Comparison of ENCODE assay signal across 31 cellular contexts in the genomic region with DNA sequence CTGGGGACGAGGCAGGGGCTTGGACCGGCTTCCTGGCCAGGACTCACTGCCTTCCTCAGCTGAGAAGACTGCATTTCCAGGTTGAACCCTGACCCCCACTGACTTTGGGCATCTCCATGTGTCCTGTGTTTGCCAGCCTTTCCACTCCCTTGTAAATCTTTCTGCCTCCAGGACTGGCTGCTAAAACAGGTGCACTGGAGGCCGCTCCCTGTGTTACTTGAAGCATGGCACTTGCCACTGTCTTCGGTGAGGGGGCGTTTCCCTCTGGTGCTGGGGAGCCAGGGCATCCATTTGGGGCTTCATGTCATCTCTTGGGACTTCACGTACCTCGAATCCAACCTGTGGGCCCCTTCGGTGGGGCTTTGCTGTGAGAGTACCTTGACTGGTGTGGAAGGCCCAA. TPM values are rescaled to one million over a fixed set of nuclear protein-coding genes. Genes with fewer than 3 reads are reported as not detected.
DNase-seq lines count a peak whose midpoint lies in the region; ATAC-seq and TF ChIP-seq lines count a peak whose summit lies in the region.
"Had no signal": no experiment of that assay in that cellular context is flagged by ENCODE, and none has a peak within 500 bp of the region (broad histone marks: within the 10 kb centered on the region; RNA-seq: fewer than 3 reads in every experiment).

No MANE protein-coding gene starts in this region.

- no peak for ATAC-seq in Right ventricle myocardium superior (ENCODE audit: poor library complexity)
- no peak for ATAC-seq in left cardiac atrium
- ATAC-seq in central memory CD8-positive, alpha-beta T cell (replicated peaks; ENCODE audit: extremely low read depth, poor library complexity, severe bottlenecking): no peak
- peak; percentile 42 for ATAC-seq in mucosa of descending colon
- no peak for ATAC-seq in upper lobe of right lung
- ATAC-seq in HG02623 (IDR thresholded peaks at IDR 0.05; ENCODE audit: unreplicated experiment): no peak
- ATAC-seq: esophagus mucosa, HepG2, left lung, T-cell had no signal

- intact Hi-C loops in Right ventricle myocardium superior (cut with DNase I) (no loop called here), left cardiac atrium (cut with DNase I) (loop anchor here in 1 of 2 donors (10.0 kb wide), 1 partner anchor 210 kb away; no protein-coding TSS in a partner anchor), mucosa of descending colon (cut with DNase I, micrococcal nuclease) (loop anchor here in 1 of 2 donors (10.0 kb wide), 1 partner anchor 200 kb away; no protein-coding TSS in a partner anchor), upper lobe of right lung (cut with DNase I) (no loop called here)
- intact Hi-C loops in CD4-positive, alpha-beta memory T cell (cut with micrococcal nuclease): no loop called here

- POLR2A ChIA-PET in CD4-positive, alpha-beta memory T cell (lab: Charles Lee; ENCODE audit: partially characterized antibody): interaction anchor here (9.6 kb wide), 1 partner anchor 16 kb away, joined by 150 read pairs; no protein-coding TSS in a partner anchor

- H3K27ac ChIP-seq in upper lobe of right lung: peak overlapping the region; percentile 30
- no peak overlapping the region for H3K27ac ChIP-seq in CD4-positive, alpha-beta memory T cell (ENCODE audit: low read depth, low read length)
- H3K27ac ChIP-seq: C4-2B, HL-60, PC-9 had no signal

- H3K36me3 ChIP-seq in mucosa of descending colon (ENCODE audit: low read depth) (no peaks in the 10 kb centered on the region), upper lobe of right lung (peaks cover 9% of the 10 kb centered on the region)
- H3K36me3 ChIP-seq in CD4-positive, alpha-beta memory T cell (ENCODE audit: insufficient read depth, low read length): peaks cover 5% of the 10 kb centered on the region

- no peaks in the 10 kb centered on the region for H3K27me3 Mint-ChIP-seq in central memory CD8-positive, alpha-beta T cell
- H3K27me3 Mint-ChIP-seq in CD4-positive, alpha-beta memory T cell: no peaks in the 10 kb centered on the region
- H3K27me3 Mint-ChIP-seq: T-cell had no signal

- no peaks in the 10 kb centered on the region for H3K27me3 ChIP-seq in upper lobe of right lung
- H3K27me3 ChIP-seq in CD4-positive, alpha-beta memory T cell (ENCODE audit: insufficient read depth, low read length): no peaks in the 10 kb centered on the region
- H3K27me3 ChIP-seq: adrenal gland, left lung had no signal

- no peaks in the 10 kb centered on the region for H3K9me3 ChIP-seq in mucosa of descending colon
- H3K9me3 ChIP-seq in upper lobe of right lung: no peaks in the 10 kb centered on the region
- H3K9me3 ChIP-seq in CD4-positive, alpha-beta memory T cell (ENCODE audit: control insufficient read depth in 1 of 2, low read length in 2 of 2): no peaks in the 10 kb centered on the region
- H3K9me3 ChIP-seq: adrenal gland, left lung had no signal

- TF ChIP-seq CTCF in mucosa of descending colon (IDR thresholded peaks at IDR 0.05) (no peak), upper lobe of right lung (IDR thresholded peaks at IDR 0.05) (no peak)

- H3K4me3 Mint-ChIP-seq in central memory CD8-positive, alpha-beta T cell: peak overlapping the region; percentile 20
- no peak overlapping the region for H3K4me3 Mint-ChIP-seq in CD4-positive, alpha-beta memory T cell
- H3K4me3 Mint-ChIP-seq: brain, T-cell had no signal

- H3K4me3 ChIP-seq in mucosa of descending colon (no peak overlapping the region), upper lobe of right lung (no peak overlapping the region)
- H3K4me3 ChIP-seq in CD4-positive, alpha-beta memory T cell (ENCODE audit: low read length in 2 of 2): no peak overlapping the region
- H3K4me3 ChIP-seq: adrenal gland, left lung, PC-9 had no signal

- H3K27ac Mint-ChIP-seq in central memory CD8-positive, alpha-beta T cell (ENCODE audit: low read depth): peak overlapping the region; percentile 51
- H3K27ac Mint-ChIP-seq in CD4-positive, alpha-beta memory T cell: peak overlapping the region in 1 of 7 donors; percentile 4
- H3K27ac Mint-ChIP-seq: brain, progenitor cell of endocrine pancreas had no signal

- CTCF ChIA-PET in CD4-positive, alpha-beta memory T cell (lab: Charles Lee; ENCODE audit: partially characterized antibody): interaction anchor here (1.0 to 6.9 kb wide), 8 partner anchors 7 to 114 kb away, joined by 3 to 48 read pairs (median 14); a partner anchor contains a TSS

- H3K36me3 Mint-ChIP-seq in central memory CD8-positive, alpha-beta T cell (ENCODE audit: insufficient read depth): peaks cover 23% of the 10 kb centered on the region
- H3K36me3 Mint-ChIP-seq in CD4-positive, alpha-beta memory T cell: peaks cover 5 to 16% of the 10 kb centered on the region in 2 donors

- no peaks in the 10 kb centered on the region for H3K9me3 Mint-ChIP-seq in central memory CD8-positive, alpha-beta T cell
- no peaks in the 10 kb centered on the region for H3K9me3 Mint-ChIP-seq in CD4-positive, alpha-beta memory T cell
- H3K9me3 Mint-ChIP-seq: brain, T-cell had no signal

- peaks cover 32% of the 10 kb centered on the region for H3K4me1 Mint-ChIP-seq in central memory CD8-positive, alpha-beta T cell
- peaks cover 12 to 32% (median 22%) of the 10 kb centered on the region in 4 donors for H3K4me1 Mint-ChIP-seq in CD4-positive, alpha-beta memory T cell
- H3K4me1 Mint-ChIP-seq: brain had no signal

- DNase-seq in Right ventricle myocardium superior (peak; percentile 36), left cardiac atrium (no peak), mucosa of descending colon (peak; percentile 49 to 67 (median 53)), upper lobe of right lung (no peak), NCI-H82 treated with DMSO at 0.1 percent for 48 hours (lab: John Stamatoyannopoulos, UW; ENCODE audit: unreplicated experiment) (no peak)
- DNase-seq in central memory CD8-positive, alpha-beta T cell (ENCODE audit: low spot score in 2 of 2): no peak
- DNase-seq in CD4-positive, alpha-beta memory T cell: no peak
- DNase-seq: activated CD4-positive, alpha-beta T cell treated with anti-CD3 and anti-CD28 coated beads, Interleukin-2, amount 50 U/mL, for 4 hours; activated CD4-positive, CD25-positive, alpha-beta regulatory T cell; activated CD8-positive, alpha-beta memory T cell treated with anti-CD3 and anti-CD28 coated beads, Interleukin-2, amount 50 U/mL, for 48 hours; activated effector memory CD4-positive, alpha-beta T cell treated with Interleukin-2 at 50 U/mL for 16 hours; DMS 273 treated with DMSO at 0.1 percent for 48 hours; effector memory CD4-positive, alpha-beta T cell; foreskin melanocyte; HCEC 1CT; NCI-H1105; NCI-H2081; PC-9; SIG-M5; T-cell had no signal

- H3K4me1 ChIP-seq in mucosa of descending colon (ENCODE audit: low read depth) (peaks cover 35% of the 10 kb centered on the region), upper lobe of right lung (peaks cover 5% of the 10 kb centered on the region)
- H3K4me1 ChIP-seq in CD4-positive, alpha-beta memory T cell (ENCODE audit: insufficient read depth, low read length): peaks cover 21% of the 10 kb centered on the region

RNA-seq across cellular contexts. Expression of a gene that starts 6.7 kb away (rescaled TPM):
- total RNA-seq in Right ventricle myocardium superior (91.5 TPM), left cardiac atrium (100 to 1,000 TPM in 1 of 2 donors, 10 to 100 TPM in 1; 78.6 to 101 TPM), mucosa of descending colon (10 to 100 TPM; 29.5 to 85.5 (median 36.8) TPM), upper lobe of right lung (13.4 TPM)
- 10 to 100 TPM; 76.0 to 79.6 TPM for total RNA-seq in CD4-positive, alpha-beta memory T cell
- polyA plus RNA-seq in CD4-positive, alpha-beta memory T cell: 10 to 100 TPM; 33.1 to 97.8 TPM

RNA-seq across cellular contexts. Expression of a gene that starts 33.4 kb away (rescaled TPM):
- total RNA-seq in Right ventricle myocardium superior: 13.2 TPM
- total RNA-seq in left cardiac atrium: 10 to 100 TPM; 14.3 to 14.5 TPM
- 10 to 100 TPM; 17.6 to 21.0 (median 19.9) TPM for total RNA-seq in mucosa of descending colon
- total RNA-seq in upper lobe of right lung: 14.9 TPM
- 10 to 100 TPM; 30.9 to 33.8 TPM for total RNA-seq in CD4-positive, alpha-beta memory T cell
- 10 to 100 TPM; 31.7 to 43.9 TPM for polyA plus RNA-seq in CD4-positive, alpha-beta memory T cell

RNA-seq across cellular contexts. Expression of a gene that starts 54.9 kb away (rescaled TPM):
- total RNA-seq in Right ventricle myocardium superior: not detected
- total RNA-seq in left cardiac atrium: not detected
- not detected for total RNA-seq in mucosa of descending colon
- not detected for total RNA-seq in upper lobe of right lung
- not detected for total RNA-seq in CD4-positive, alpha-beta memory T cell
- polyA plus RNA-seq in CD4-positive, alpha-beta memory T cell: not detected
- total RNA-seq: adrenal gland, esophagus mucosa, HepG2, left lung, mononuclear cell, PC-9, progenitor cell of endocrine pancreas, subcutaneous adipose tissue, T-cell had no signal
- polyA plus RNA-seq: adrenal gland, HepG2 had no signal

Comparison
In these comparisons a context has a peak if more than half of its experiments do, and no peak if none do; other contexts are left out.
1. DNase-seq: peak in Right ventricle myocardium superior (single experiment) and mucosa of descending colon (3 of 3); none in left cardiac atrium (single experiment), central memory CD8-positive, alpha-beta T cell (0 of 2), upper lobe of right lung (single experiment), NCI-H82 treated with DMSO at 0.1 percent for 48 hours (single experiment) and CD4-positive, alpha-beta memory T cell (0 of 5).